In the genomic region with DNA sequence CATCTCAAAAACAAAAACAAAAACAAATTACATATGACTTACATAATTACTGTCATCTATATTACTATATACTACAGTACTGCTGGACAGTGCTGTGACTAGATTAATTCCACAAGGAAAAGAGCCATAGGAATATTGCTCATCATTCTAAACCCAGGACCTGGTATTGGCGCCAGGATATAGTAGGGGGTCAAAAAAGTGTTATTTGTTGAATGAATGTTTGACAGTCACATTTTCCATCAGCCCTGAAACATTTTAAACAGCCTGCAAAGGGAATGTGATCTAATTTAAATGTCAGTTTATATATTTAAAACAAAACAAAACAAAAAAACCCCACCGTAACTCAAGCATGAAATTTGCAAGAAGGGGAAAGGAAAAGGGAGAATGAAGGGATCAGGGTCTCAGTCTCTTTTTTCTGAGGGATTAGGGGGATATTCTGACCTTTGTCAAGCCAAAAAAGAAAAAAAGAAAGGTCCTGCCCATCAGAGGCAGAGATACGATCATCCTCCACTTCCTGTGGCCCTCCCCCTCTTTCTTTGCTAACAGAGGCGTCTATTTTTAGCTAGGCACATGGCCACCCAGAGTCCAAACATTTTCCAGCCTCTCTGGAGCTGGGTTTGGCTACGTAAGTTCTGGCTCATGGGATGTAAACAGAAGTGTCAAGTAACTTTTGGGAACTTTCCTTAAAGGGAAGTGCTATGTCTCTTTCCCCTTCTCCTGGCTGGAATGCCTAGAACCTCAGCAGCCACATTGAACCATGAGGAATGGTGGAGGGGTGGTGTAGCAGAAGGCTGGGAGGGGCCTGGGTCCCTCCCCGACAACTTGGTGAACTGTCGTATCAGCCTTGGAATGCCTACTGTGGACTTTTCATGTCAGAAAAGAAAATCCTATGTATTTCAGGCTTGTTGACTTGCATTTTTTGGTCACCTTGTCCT, we compare ENCODE assay signal across 1 cellular context.
TF ChIP-seq lines count a peak whose summit lies in the region.

No MANE protein-coding gene starts in this region.

TF ChIP-seq in K562, 482 proteins besides CTCF, POLR2A, EP300 and RAD21 (continued from another document and continues in another):
- TF ChIP-seq ZNF699 (CRISPR knock-in tag; IDR thresholded peaks at IDR 0.05; ENCODE audit: insufficient replicate concordance) (no peak), HNRNPH1 (optimal IDR thresholded peaks at IDR 0.05; ENCODE audit: low read depth, low read length) (no peak), CHCHD3 (CRISPR knock-in tag; IDR thresholded peaks at IDR 0.05) (0 out of 2 replicates have a peak, but pooled peaks have one; percentile 6), CCNT2 (IDR thresholded peaks at IDR 0.05; ENCODE audit: borderline replicate concordance, extremely low read depth, insufficient read length, low read depth, low read length) (peak; percentile 49), ATF1 (CRISPR knock-in tag; IDR thresholded peaks at IDR 0.05) (no peak), ATF1 (tag; IDR thresholded peaks at IDR 0.05) (peak; percentile 71), KAT2B (IDR thresholded peaks at IDR 0.05; ENCODE audit: low read depth, low read length) (no peak), KAT7 (CRISPR knock-in tag; IDR thresholded peaks at IDR 0.05; ENCODE audit: borderline replicate concordance) (no peak), ZZZ3 (IDR thresholded peaks at IDR 0.05) (no peak), ZNF134 (CRISPR knock-in tag; conservative IDR thresholded peaks at IDR 0.05) (no peak), USF1 (CRISPR knock-in tag; IDR thresholded peaks at IDR 0.05) (peak; percentile 29; the same call in 1 of the 2 replicates), HLTF (IDR thresholded peaks at IDR 0.05) (peak; percentile 87; the same call in 1 of the 2 replicates), HSF4 (CRISPR knock-in tag; IDR thresholded peaks at IDR 0.05; ENCODE audit: borderline replicate concordance) (peak; percentile 78; the same call in 1 of the 2 replicates), DDX20 (tag; IDR thresholded peaks at IDR 0.05; ENCODE audit: low read depth) (no peak), FOS (IDR thresholded peaks at IDR 0.05; ENCODE audit: extremely low read depth, insufficient read length) (no peak), NBN (IDR thresholded peaks at IDR 0.05; ENCODE audit: low read depth) (peak; percentile 82), RBM15 (IDR thresholded peaks at IDR 0.05; ENCODE audit: insufficient read depth, low read length) (no peak), SIN3A (IDR thresholded peaks at IDR 0.05; ENCODE audit: borderline replicate concordance in 2 of 2, control insufficient read depth in 1 of 2, low read depth in 2 of 2, low read length in 2 of 2) (no peak), POLR2AphosphoS2 (IDR thresholded peaks at IDR 0.05; ENCODE audit: low read length) (no peak), ETV5 (CRISPR knock-in tag; IDR thresholded peaks at IDR 0.05; ENCODE audit: low read depth) (peak; percentile 97), ETS2 (tag; IDR thresholded peaks at IDR 0.05; ENCODE audit: borderline replicate concordance, poor library complexity, severe bottlenecking) (no peak), SRSF7 (optimal IDR thresholded peaks at IDR 0.05; ENCODE audit: low read depth, low read length) (no peak), ZNF175 (CRISPR knock-in tag; IDR thresholded peaks at IDR 0.05; ENCODE audit: low read depth) (peak; percentile 92), MNT (conservative IDR thresholded peaks at IDR 0.05) (peak; percentile 94 to 96), ZNF584 (CRISPR knock-in tag; IDR thresholded peaks at IDR 0.05; ENCODE audit: low read depth) (peak; percentile 87), FIP1L1 (IDR thresholded peaks at IDR 0.05; ENCODE audit: low read depth, low read length, poor library complexity, severe bottlenecking) (no peak), ZNF609 (CRISPR knock-in tag; IDR thresholded peaks at IDR 0.05; ENCODE audit: borderline replicate concordance) (no peak), RFX1 (IDR thresholded peaks at IDR 0.05) (peak; percentile 33; the same call in 1 of the 2 replicates), PHB (CRISPR knock-in tag; IDR thresholded peaks at IDR 0.05) (no peak), TARDBP (IDR thresholded peaks at IDR 0.05) (no peak), USF2 (CRISPR knock-in tag; IDR thresholded peaks at IDR 0.05) (peak; percentile 47; the same call in 1 of the 2 replicates), ETV6 (IDR thresholded peaks at IDR 0.05; ENCODE audit: borderline replicate concordance in 1 of 2, low read depth in 2 of 2, low read length in 1 of 2) (no peak), ETV6 (CRISPR knock-in tag; IDR thresholded peaks at IDR 0.05; ENCODE audit: borderline replicate concordance) (no peak), RBM34 (IDR thresholded peaks at IDR 0.05; ENCODE audit: borderline replicate concordance, insufficient read depth, low read length) (no peak), ZNF232 (CRISPR knock-in tag; IDR thresholded peaks at IDR 0.05) (no peak), ZNF766 (CRISPR knock-in tag; conservative IDR thresholded peaks at IDR 0.05) (peak; percentile 82)
- TF ChIP-seq, protein P1, sequence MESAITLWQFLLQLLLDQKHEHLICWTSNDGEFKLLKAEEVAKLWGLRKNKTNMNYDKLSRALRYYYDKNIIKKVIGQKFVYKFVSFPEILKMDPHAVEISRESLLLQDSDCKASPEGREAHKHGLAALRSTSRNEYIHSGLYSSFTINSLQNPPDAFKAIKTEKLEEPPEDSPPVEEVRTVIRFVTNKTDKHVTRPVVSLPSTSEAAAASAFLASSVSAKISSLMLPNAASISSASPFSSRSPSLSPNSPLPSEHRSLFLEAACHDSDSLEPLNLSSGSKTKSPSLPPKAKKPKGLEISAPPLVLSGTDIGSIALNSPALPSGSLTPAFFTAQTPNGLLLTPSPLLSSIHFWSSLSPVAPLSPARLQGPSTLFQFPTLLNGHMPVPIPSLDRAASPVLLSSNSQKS (CRISPR knock-in tag; IDR thresholded peaks at IDR 0.05): no peak
- TF ChIP-seq, protein P2, sequence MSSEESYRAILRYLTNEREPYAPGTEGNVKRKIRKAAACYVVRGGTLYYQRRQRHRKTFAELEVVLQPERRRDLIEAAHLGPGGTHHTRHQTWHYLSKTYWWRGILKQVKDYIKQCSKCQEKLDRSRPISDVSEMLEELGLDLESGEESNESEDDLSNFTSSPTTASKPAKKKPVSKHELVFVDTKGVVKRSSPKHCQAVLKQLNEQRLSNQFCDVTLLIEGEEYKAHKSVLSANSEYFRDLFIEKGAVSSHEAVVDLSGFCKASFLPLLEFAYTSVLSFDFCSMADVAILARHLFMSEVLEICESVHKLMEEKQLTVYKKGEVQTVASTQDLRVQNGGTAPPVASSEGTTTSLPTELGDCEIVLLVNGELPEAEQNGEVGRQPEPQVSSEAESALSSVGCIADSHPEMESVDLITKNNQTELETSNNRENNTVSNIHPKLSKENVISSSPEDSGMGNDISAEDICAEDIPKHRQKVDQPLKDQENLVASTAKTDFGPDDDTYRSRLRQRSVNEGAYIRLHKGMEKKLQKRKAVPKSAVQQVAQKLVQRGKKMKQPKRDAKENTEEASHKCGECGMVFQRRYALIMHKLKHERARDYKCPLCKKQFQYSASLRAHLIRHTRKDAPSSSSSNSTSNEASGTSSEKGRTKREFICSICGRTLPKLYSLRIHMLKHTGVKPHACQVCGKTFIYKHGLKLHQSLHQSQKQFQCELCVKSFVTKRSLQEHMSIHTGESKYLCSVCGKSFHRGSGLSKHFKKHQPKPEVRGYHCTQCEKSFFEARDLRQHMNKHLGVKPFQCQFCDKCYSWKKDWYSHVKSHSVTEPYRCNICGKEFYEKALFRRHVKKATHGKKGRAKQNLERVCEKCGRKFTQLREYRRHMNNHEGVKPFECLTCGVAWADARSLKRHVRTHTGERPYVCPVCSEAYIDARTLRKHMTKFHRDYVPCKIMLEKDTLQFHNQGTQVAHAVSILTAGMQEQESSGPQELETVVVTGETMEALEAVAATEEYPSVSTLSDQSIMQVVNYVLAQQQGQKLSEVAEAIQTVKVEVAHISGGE (CRISPR knock-in tag; IDR thresholded peaks at IDR 0.05): peak in 1 of 3 experiments; percentile 61; a peak in 2 of 6 replicates
- TF ChIP-seq, protein P3, sequence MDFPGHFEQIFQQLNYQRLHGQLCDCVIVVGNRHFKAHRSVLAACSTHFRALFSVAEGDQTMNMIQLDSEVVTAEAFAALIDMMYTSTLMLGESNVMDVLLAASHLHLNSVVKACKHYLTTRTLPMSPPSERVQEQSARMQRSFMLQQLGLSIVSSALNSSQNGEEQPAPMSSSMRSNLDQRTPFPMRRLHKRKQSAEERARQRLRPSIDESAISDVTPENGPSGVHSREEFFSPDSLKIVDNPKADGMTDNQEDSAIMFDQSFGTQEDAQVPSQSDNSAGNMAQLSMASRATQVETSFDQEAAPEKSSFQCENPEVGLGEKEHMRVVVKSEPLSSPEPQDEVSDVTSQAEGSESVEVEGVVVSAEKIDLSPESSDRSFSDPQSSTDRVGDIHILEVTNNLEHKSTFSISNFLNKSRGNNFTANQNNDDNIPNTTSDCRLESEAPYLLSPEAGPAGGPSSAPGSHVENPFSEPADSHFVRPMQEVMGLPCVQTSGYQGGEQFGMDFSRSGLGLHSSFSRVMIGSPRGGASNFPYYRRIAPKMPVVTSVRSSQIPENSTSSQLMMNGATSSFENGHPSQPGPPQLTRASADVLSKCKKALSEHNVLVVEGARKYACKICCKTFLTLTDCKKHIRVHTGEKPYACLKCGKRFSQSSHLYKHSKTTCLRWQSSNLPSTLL (IDR thresholded peaks at IDR 0.05): no peak
- TF ChIP-seq, protein P4, sequence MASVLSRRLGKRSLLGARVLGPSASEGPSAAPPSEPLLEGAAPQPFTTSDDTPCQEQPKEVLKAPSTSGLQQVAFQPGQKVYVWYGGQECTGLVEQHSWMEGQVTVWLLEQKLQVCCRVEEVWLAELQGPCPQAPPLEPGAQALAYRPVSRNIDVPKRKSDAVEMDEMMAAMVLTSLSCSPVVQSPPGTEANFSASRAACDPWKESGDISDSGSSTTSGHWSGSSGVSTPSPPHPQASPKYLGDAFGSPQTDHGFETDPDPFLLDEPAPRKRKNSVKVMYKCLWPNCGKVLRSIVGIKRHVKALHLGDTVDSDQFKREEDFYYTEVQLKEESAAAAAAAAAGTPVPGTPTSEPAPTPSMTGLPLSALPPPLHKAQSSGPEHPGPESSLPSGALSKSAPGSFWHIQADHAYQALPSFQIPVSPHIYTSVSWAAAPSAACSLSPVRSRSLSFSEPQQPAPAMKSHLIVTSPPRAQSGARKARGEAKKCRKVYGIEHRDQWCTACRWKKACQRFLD (CRISPR knock-in tag; IDR thresholded peaks at IDR 0.05): peak; percentile 97
